7 cellular contexts compared by ENCODE assay signal in the genomic region with DNA sequence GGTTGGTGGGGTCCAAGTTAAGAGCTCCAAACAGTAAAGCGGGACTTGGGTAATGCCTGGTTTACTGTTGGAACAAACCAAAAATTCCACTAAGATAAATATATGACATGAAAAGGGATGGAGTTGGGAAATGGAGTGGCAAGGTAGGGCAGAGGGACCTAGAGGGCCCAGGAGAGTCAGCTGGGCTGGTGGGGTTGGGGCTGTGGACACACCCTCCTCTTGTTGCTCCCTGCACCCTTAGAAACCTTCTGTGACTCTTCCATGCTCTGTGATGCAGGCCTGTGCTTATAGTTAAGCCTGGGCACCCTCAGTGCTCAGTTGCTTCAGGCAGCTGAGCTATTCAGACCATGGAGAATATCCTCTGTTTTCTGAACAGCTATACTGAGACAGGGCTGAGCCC. TPM values are rescaled to one million over a fixed set of nuclear protein-coding genes. Genes with fewer than 3 reads are reported as not detected.
"Had no signal": no experiment of that assay in that cellular context is flagged by ENCODE, and none has a peak within 500 bp of the region (broad histone marks: within the 10 kb centered on the region; RNA-seq: fewer than 3 reads in every experiment).

Gene SPATA31D1 (plus strand): TSS at position 301 of the 400 bp plus-strand sequence. CDS start 47 bp downstream, at position 348.

RNA-seq across cellular contexts. Expression of gene SPATA31D1, which starts in this region (rescaled TPM):
- total RNA-seq: GM23248, GM23338, H1, H4, H7, H9, HFFc6 had no signal
- polyA plus RNA-seq: GM23248, GM23338, H1 had no signal
